In genomic region chr5:80198399-80198798, GRCh38 we compare ENCODE assay signal across 11 cellular contexts. TPM values are rescaled to one million over a fixed set of nuclear protein-coding genes. Genes with fewer than 3 reads are reported as not detected.
DNase-seq lines count a peak whose midpoint lies in the region; ATAC-seq and TF ChIP-seq lines count a peak whose summit lies in the region.
"Had no signal": no experiment of that assay in that cellular context is flagged by ENCODE, and none has a peak within 500 bp of the region (broad histone marks: within the 10 kb centered on the region; RNA-seq: fewer than 3 reads in every experiment).

No MANE protein-coding gene starts in this region.

- H3K9me3 ChIP-seq in testis, result no peaks in the 10 kb centered on the region

- no peaks in the 10 kb centered on the region for H3K9me3 Mint-ChIP-seq in activated CD4-positive, alpha-beta T cell treated with anti-CD3 and anti-CD28 coated beads, Interleukin-2, amount 10 ng/mL, durations not matched to agents 24 days and 14 days
- no peaks in the 10 kb centered on the region for H3K9me3 Mint-ChIP-seq in dendritic cell treated with granulocyte-macrophage colony-stimulating factor and Interleukin-4, amounts not matched to agents 40 ng/mL and 50 ng/mL, for 4 days
- H3K9me3 Mint-ChIP-seq in HFFc6, result no peaks in the 10 kb centered on the region

- peak overlapping the region; percentile 26 for H3K27ac Mint-ChIP-seq in activated CD4-positive, alpha-beta T cell treated with anti-CD3 and anti-CD28 coated beads, Interleukin-2, amount 10 ng/mL, durations not matched to agents 24 days and 14 days
- peak overlapping the region; percentile 21 for H3K27ac Mint-ChIP-seq in dendritic cell treated with granulocyte-macrophage colony-stimulating factor and Interleukin-4, amounts not matched to agents 40 ng/mL and 50 ng/mL, for 4 days
- no peak overlapping the region for H3K27ac Mint-ChIP-seq in HFFc6

- no peaks in the 10 kb centered on the region for H3K36me3 ChIP-seq in testis (ENCODE audit: low read depth, missing control alignments)
- H3K36me3 ChIP-seq: brain microvascular endothelial cell had no signal

- peak overlapping the region; percentile 47 to 74 for H3K27ac ChIP-seq in testis
- H3K27ac ChIP-seq: brain microvascular endothelial cell had no signal

- TF ChIP-seq POLR2A in testis (IDR thresholded peaks at IDR 0.05), result no peak

- TF ChIP-seq CTCF in testis (IDR thresholded peaks at IDR 0.05) (no peak), HFFc6 (IDR thresholded peaks at IDR 0.05) (no peak)

- WGBS in testis, 2 donors, result 46 to 47% methylated on average over 7 to 11 of the region's 11 CpGs

- H3K4me1 Mint-ChIP-seq in activated CD4-positive, alpha-beta T cell treated with anti-CD3 and anti-CD28 coated beads, Interleukin-2, amount 10 ng/mL, durations not matched to agents 24 days and 14 days, result peaks cover 43% of the 10 kb centered on the region
- H3K4me1 Mint-ChIP-seq in dendritic cell treated with granulocyte-macrophage colony-stimulating factor and Interleukin-4, amounts not matched to agents 40 ng/mL and 50 ng/mL, for 4 days (ENCODE audit: low read depth), result peaks cover 22% of the 10 kb centered on the region
- peaks cover 27% of the 10 kb centered on the region for H3K4me1 Mint-ChIP-seq in HFFc6 (ENCODE audit: low read depth)

- peaks cover 53% of the 10 kb centered on the region for H3K36me3 Mint-ChIP-seq in activated CD4-positive, alpha-beta T cell treated with anti-CD3 and anti-CD28 coated beads, Interleukin-2, amount 10 ng/mL, durations not matched to agents 24 days and 14 days (ENCODE audit: low read depth)
- peaks cover 84% of the 10 kb centered on the region for H3K36me3 Mint-ChIP-seq in dendritic cell treated with granulocyte-macrophage colony-stimulating factor and Interleukin-4, amounts not matched to agents 40 ng/mL and 50 ng/mL, for 4 days (ENCODE audit: low read depth)
- peaks cover 5% of the 10 kb centered on the region for H3K36me3 Mint-ChIP-seq in HFFc6 (ENCODE audit: low read depth)

- H3K4me3 Mint-ChIP-seq in activated CD4-positive, alpha-beta T cell treated with anti-CD3 and anti-CD28 coated beads, Interleukin-2, amount 10 ng/mL, durations not matched to agents 24 days and 14 days, result no peak overlapping the region
- H3K4me3 Mint-ChIP-seq in dendritic cell treated with granulocyte-macrophage colony-stimulating factor and Interleukin-4, amounts not matched to agents 40 ng/mL and 50 ng/mL, for 4 days, result no peak overlapping the region
- no peak overlapping the region for H3K4me3 Mint-ChIP-seq in HFFc6

- H3K4me3 ChIP-seq in testis, result no peak overlapping the region

- no peaks in the 10 kb centered on the region for H3K27me3 ChIP-seq in testis
- H3K27me3 ChIP-seq: brain microvascular endothelial cell had no signal

- H3K4me1 ChIP-seq in testis, result peaks cover 64% of the 10 kb centered on the region

- ATAC-seq in GM19397 (IDR thresholded peaks at IDR 0.05; ENCODE audit: unreplicated experiment), result no peak

- no peaks in the 10 kb centered on the region for H3K27me3 Mint-ChIP-seq in activated CD4-positive, alpha-beta T cell treated with anti-CD3 and anti-CD28 coated beads, Interleukin-2, amount 10 ng/mL, durations not matched to agents 24 days and 14 days
- H3K27me3 Mint-ChIP-seq in dendritic cell treated with granulocyte-macrophage colony-stimulating factor and Interleukin-4, amounts not matched to agents 40 ng/mL and 50 ng/mL, for 4 days, result no peaks in the 10 kb centered on the region
- H3K27me3 Mint-ChIP-seq in HFFc6 (ENCODE audit: insufficient read depth), result no peaks in the 10 kb centered on the region; the same call in none of the 2 replicates

- no peak for DNase-seq in activated CD4-positive, alpha-beta T cell treated with anti-CD3 and anti-CD28 coated beads, Interleukin-2, amount 10 ng/mL, durations not matched to agents 24 days and 14 days
- no peak for DNase-seq in activated CD4-positive, alpha-beta T cell treated with anti-CD3 and anti-CD28 coated beads for 1 hour
- DNase-seq in middle frontal gyrus (ENCODE audit: extremely low spot score, low spot score), result peak; percentile 61
- peak; percentile 41 for DNase-seq in testis
- no peak for DNase-seq in HFFc6
- DNase-seq in NCI-H187 (lab: John Stamatoyannopoulos, UW), result no peak
- DNase-seq: activated CD4-positive, alpha-beta T cell treated with anti-CD3 and anti-CD28 coated beads for 48 hours; brain microvascular endothelial cell; HCEC 1CT had no signal

- intact Hi-C loops in activated CD4-positive, alpha-beta T cell treated with anti-CD3 and anti-CD28 coated beads, Interleukin-2, amount 10 ng/mL, durations not matched to agents 24 days and 14 days (cut with micrococcal nuclease), result loop anchor here (10.0 kb wide), 1 partner anchor 456 kb away; the partner anchor contains the start of genes DHFR and MSH3
- intact Hi-C loops in dendritic cell treated with granulocyte-macrophage colony-stimulating factor and Interleukin-4, amounts not matched to agents 40 ng/mL and 50 ng/mL, for 4 days (cut with micrococcal nuclease), result no loop called here
- intact Hi-C loops in testis (cut with DNase I; ENCODE audit: low total_unique reads), result no loop called here

RNA-seq across cellular contexts. Expression of gene SERINC5, which starts 57.4 kb away (rescaled TPM):
- total RNA-seq in activated CD4-positive, alpha-beta T cell treated with anti-CD3 and anti-CD28 coated beads, Interleukin-2, amount 10 ng/mL, durations not matched to agents 24 days and 14 days, result 19.2 and 21.3 TPM in 2 replicates
- total RNA-seq in testis, result 100 to 1,000 TPM; 158 to 217 TPM
- 62.3 TPM for polyA plus RNA-seq in testis (ENCODE audit: insufficient read depth, low read depth, low replicate concordance)
- total RNA-seq in HFFc6 (2021; fragmentation: NEBNext Ultra II Directional; extraction: Animal tissue kit (Norgen Biotek cat#: 25700)), result 10 to 100 TPM; 16.4 to 28.1 (median 19.9) TPM

Comparison
In these comparisons a context has a peak if more than half of its experiments do, and no peak if none do; other contexts are left out.
1. DNase-seq: peak in middle frontal gyrus (single experiment) and testis (single experiment); none in activated CD4-positive, alpha-beta T cell treated with anti-CD3 and anti-CD28 coated beads, Interleukin-2, amount 10 ng/mL, durations not matched to agents 24 days and 14 days (single experiment), activated CD4-positive, alpha-beta T cell treated with anti-CD3 and anti-CD28 coated beads for 1 hour (single experiment), HFFc6 (single experiment) and NCI-H187 (0 of 2).